Comparison of ENCODE assay signal across 8 cellular contexts in the genomic region with DNA sequence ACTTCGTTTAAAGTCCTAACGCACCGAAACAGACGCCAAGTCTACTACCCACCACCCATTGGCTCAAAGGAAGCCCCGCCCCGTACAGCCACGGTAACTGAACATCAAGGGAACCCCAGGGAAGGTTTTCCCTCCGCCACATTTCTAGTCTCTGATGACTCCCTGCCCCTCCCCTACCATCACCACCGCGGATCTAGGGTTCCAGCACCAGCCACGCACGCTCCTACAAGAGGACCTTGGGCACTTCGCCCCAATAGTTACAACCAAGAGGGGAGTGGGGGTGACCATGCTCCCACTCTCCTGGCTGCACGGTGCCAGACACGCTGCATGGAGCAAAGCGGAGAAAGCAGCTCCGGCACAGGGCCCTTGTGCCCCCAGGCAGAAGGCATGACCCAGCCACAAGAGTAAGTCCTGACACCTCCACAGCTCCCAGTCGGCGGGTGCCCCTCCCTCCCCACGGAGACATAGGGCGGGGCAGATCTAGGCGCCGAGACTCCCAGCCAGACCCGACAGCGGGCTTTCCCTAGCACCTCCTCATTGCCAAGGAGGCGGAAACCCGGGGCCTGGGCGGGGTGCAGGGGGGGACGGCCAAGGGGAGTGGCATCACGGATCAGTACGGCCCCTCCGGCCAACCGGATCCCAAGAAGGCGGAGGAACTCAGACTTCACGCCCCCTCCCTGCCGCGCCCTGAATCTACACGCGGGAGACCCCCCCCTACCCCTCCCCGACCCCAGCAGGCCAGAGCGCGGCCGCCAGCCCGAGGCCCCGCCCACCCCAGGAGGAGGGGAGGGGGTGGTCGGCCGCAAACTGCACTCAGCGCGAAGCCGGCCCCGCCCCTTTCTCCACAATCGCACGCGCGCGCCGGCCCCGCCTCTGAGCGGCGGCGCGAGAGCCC. TPM values are rescaled to one million over a fixed set of nuclear protein-coding genes. Genes with fewer than 3 reads are reported as not detected.
DNase-seq lines count a peak whose midpoint lies in the region; ATAC-seq and TF ChIP-seq lines count a peak whose summit lies in the region.

No MANE protein-coding gene starts in this region.

- TF ChIP-seq POLR2A in prostate gland (IDR thresholded peaks at IDR 0.05), result no peak

- H3K4me1 ChIP-seq in prostate gland (replicated peaks) (peaks cover 11% of the 10 kb centered on the region), upper lobe of right lung (peaks cover 16% of the 10 kb centered on the region)

- H3K4me3 Mint-ChIP-seq in T-helper 17 cell, result peak overlapping the region; percentile 98

- no peaks in the 10 kb centered on the region for H3K27me3 ChIP-seq in prostate gland (replicated peaks; ENCODE audit: insufficient read depth)
- H3K27me3 ChIP-seq in upper lobe of right lung, result no peaks in the 10 kb centered on the region

- no peaks in the 10 kb centered on the region for H3K9me3 ChIP-seq in T-helper 17 cell (ENCODE audit: control insufficient read depth, low read length, poor library complexity, severe bottlenecking)
- H3K9me3 ChIP-seq in prostate gland, result no peaks in the 10 kb centered on the region
- no peaks in the 10 kb centered on the region for H3K9me3 ChIP-seq in upper lobe of right lung

- peak overlapping the region; percentile 77 to 93 for H3K4me3 ChIP-seq in prostate gland
- peak overlapping the region; percentile 94 for H3K4me3 ChIP-seq in upper lobe of right lung

- ATAC-seq in HG02840 (IDR thresholded peaks at IDR 0.05; ENCODE audit: low FRiP score, unreplicated experiment) (peak; percentile 23), T-helper 17 cell (peak; percentile 41), left ventricle myocardium superior (peak; percentile 53), upper lobe of right lung (peak; percentile 61)

- H3K27ac Mint-ChIP-seq in T-helper 17 cell, result peak overlapping the region; percentile 96

- intact Hi-C loops in left ventricle myocardium superior (cut with micrococcal nuclease), result no loop called here
- intact Hi-C loops in prostate gland (cut with DNase I), result loop anchor here (2.0 to 5.0 kb wide), 3 partner anchors 82 to 174 kb away; a partner anchor contains a TSS
- intact Hi-C loops in upper lobe of right lung (cut with DNase I), result no loop called here

- no peaks in the 10 kb centered on the region for H3K27me3 Mint-ChIP-seq in T-helper 17 cell

- DNase-seq in GF-D8 (lab: John Stamatoyannopoulos, UW) (peak; percentile 92), NCI-H187 (lab: John Stamatoyannopoulos, UW) (peak; percentile 88 to 93), T-helper 17 cell (peak; percentile 88 to 97 (median 95)), amniotic stem cell (lab: John Stamatoyannopoulos, UW) (peak; percentile 95), left ventricle myocardium superior (peak; percentile 97), prostate gland (ENCODE audit: low spot score) (peak; percentile 97), upper lobe of right lung (peak; percentile 99)

- H3K4me1 Mint-ChIP-seq in T-helper 17 cell, result peaks cover 52% of the 10 kb centered on the region

- H3K36me3 ChIP-seq in prostate gland (no peaks in the 10 kb centered on the region), upper lobe of right lung (no peaks in the 10 kb centered on the region)

- peak overlapping the region; percentile 98 to 100 for H3K27ac ChIP-seq in prostate gland
- peak overlapping the region; percentile 81 for H3K27ac ChIP-seq in upper lobe of right lung

- under 1% methylated on average over 54 of the region's 62 CpGs for WGBS in prostate gland

- H3K36me3 Mint-ChIP-seq in T-helper 17 cell (ENCODE audit: low read depth), result no peaks in the 10 kb centered on the region

- TF ChIP-seq CTCF in prostate gland (IDR thresholded peaks at IDR 0.05) (peak in 1 of 4 experiments; percentile 4), upper lobe of right lung (IDR thresholded peaks at IDR 0.05) (no peak)

RNA-seq across cellular contexts. Expression of a gene that starts 0.9 kb away (rescaled TPM):
- total RNA-seq in T-helper 17 cell, result 100 to 1,000 TPM; 166 to 169 TPM
- total RNA-seq in left ventricle myocardium superior, result 28.3 TPM
- 10 to 100 TPM; 51.0 to 98.6 TPM for total RNA-seq in prostate gland
- 56.0 TPM for total RNA-seq in upper lobe of right lung

Comparison
In these comparisons a context has a peak if more than half of its experiments do, and no peak if none do; other contexts are left out.
1. Peak in every context shown above with its lines: DNase-seq, ATAC-seq, H3K4me3 ChIP-seq and H3K27ac ChIP-seq.